ENCODE assay signal across 23 cellular contexts in the genomic region with DNA sequence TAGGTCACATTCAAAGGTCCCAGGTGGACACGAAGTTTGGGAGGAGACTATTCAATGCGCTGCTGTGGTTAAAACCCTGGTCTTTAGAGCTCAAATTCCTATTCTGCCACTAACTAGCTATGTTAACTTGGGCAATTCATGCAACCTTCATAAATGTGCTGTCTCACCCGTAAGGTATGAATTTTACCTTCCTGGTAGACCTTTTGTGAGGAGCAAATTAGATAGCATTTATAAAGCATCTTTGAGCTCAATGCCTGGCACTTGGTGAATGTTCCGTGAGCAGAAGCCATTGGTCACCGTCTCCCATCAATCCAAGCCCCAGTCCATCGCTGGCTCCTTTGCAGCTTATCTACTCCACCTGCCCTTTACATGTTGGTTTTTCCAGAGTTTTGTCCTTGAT. TPM values are rescaled to one million over a fixed set of nuclear protein-coding genes. Genes with fewer than 3 reads are reported as not detected.
A peak's percentile ranks its signal among the peaks of the same experiment; 100 is the strongest.
DNase-seq lines count a peak whose midpoint lies in the region; ATAC-seq and TF ChIP-seq lines count a peak whose summit lies in the region.
"Had no signal": no experiment of that assay in that cellular context is flagged by ENCODE, and none has a peak within 500 bp of the region (broad histone marks: within the 10 kb centered on the region; RNA-seq: fewer than 3 reads in every experiment).

No MANE protein-coding gene starts in this region.

- H3K36me3 Mint-ChIP-seq in neural progenitor cell (peaks cover 5% of the 10 kb centered on the region), nephron progenitor cell (ENCODE audit: low read depth) (no peaks in the 10 kb centered on the region)
- H3K36me3 Mint-ChIP-seq in activated CD4-positive, alpha-beta T cell treated with anti-CD3 and anti-CD28 coated beads, Interleukin-2, amount 10 ng/mL, durations not matched to agents 24 days and 14 days (ENCODE audit: low read depth) = no peaks in the 10 kb centered on the region
- H3K36me3 Mint-ChIP-seq: CD14-positive monocyte; CD4-positive, alpha-beta memory T cell; CD4-positive, CD25-positive, alpha-beta regulatory T cell had no signal

- DNase-seq in epithelial cell of prostate (ENCODE audit: low read depth, low spot score) (no peak), neural progenitor cell (ENCODE audit: low spot score) (no peak), left lobe of liver (ENCODE audit: low spot score) (no peak), nephron progenitor cell (no peak)
- DNase-seq in activated CD4-positive, alpha-beta T cell treated with anti-CD3 and anti-CD28 coated beads, Interleukin-2, amount 10 ng/mL, durations not matched to agents 24 days and 14 days = no peak
- DNase-seq: 8988T; ACHN; BE2C; C1 segment of cervical spinal cord; CD4-positive, alpha-beta memory T cell; CD4-positive, CD25-positive, alpha-beta regulatory T cell; CD8-positive, alpha-beta memory T cell; COR-L47; DMS 273 treated with DMSO at 0.1 percent for 48 hours; DMS153; DMS53; DMS79; DND-41; EL; GDM1 had no signal

- H3K9ac ChIP-seq in neural progenitor cell = no peak overlapping the region
- H3K9ac ChIP-seq: BLaER1 had no signal

- H4K20me1 ChIP-seq in neural progenitor cell (ENCODE audit: low read depth) = no peaks in the 10 kb centered on the region
- H4K20me1 ChIP-seq: BLaER1 had no signal

- TF ChIP-seq CTCF in neural progenitor cell (IDR thresholded peaks at IDR 0.05) = no peak
- no peak for TF ChIP-seq CTCF in nephron progenitor cell (IDR thresholded peaks at IDR 0.05)

- no peaks in the 10 kb centered on the region for H3K9me3 ChIP-seq in neural progenitor cell (ENCODE audit: low read depth)
- H3K9me3 ChIP-seq: BE2C had no signal

- ATAC-seq in left lobe of liver = no peak
- ATAC-seq: GM12878 had no signal

- H3F3A ChIP-seq in neural progenitor cell (ENCODE audit: low read depth) = peaks cover 9% of the 10 kb centered on the region

- H3K36me3 ChIP-seq in neural progenitor cell = no peaks in the 10 kb centered on the region
- H3K36me3 ChIP-seq: BE2C, BLaER1 had no signal

- peaks cover 26% of the 10 kb centered on the region for H3K4me1 Mint-ChIP-seq in neural progenitor cell
- H3K4me1 Mint-ChIP-seq in activated CD4-positive, alpha-beta T cell treated with anti-CD3 and anti-CD28 coated beads, Interleukin-2, amount 10 ng/mL, durations not matched to agents 24 days and 14 days = peaks cover 2% of the 10 kb centered on the region
- H3K4me1 Mint-ChIP-seq in nephron progenitor cell = peaks cover 20% of the 10 kb centered on the region
- H3K4me1 Mint-ChIP-seq: CD4-positive, CD25-positive, alpha-beta regulatory T cell; CD8-positive, alpha-beta memory T cell had no signal

- H3K9me3 Mint-ChIP-seq in neural progenitor cell = peaks cover 14% of the 10 kb centered on the region
- no peaks in the 10 kb centered on the region for H3K9me3 Mint-ChIP-seq in activated CD4-positive, alpha-beta T cell treated with anti-CD3 and anti-CD28 coated beads, Interleukin-2, amount 10 ng/mL, durations not matched to agents 24 days and 14 days
- H3K9me3 Mint-ChIP-seq in nephron progenitor cell = peaks cover 16% of the 10 kb centered on the region
- H3K9me3 Mint-ChIP-seq: CD8-positive, alpha-beta memory T cell had no signal

- peak overlapping the region; percentile 5 for H3K27ac Mint-ChIP-seq in neural progenitor cell
- no peak overlapping the region for H3K27ac Mint-ChIP-seq in activated CD4-positive, alpha-beta T cell treated with anti-CD3 and anti-CD28 coated beads, Interleukin-2, amount 10 ng/mL, durations not matched to agents 24 days and 14 days
- no peak overlapping the region for H3K27ac Mint-ChIP-seq in nephron progenitor cell
- H3K27ac Mint-ChIP-seq: CD4-positive, alpha-beta memory T cell; CD4-positive, CD25-positive, alpha-beta regulatory T cell; CD8-positive, alpha-beta memory T cell had no signal

- intact Hi-C loops in activated CD4-positive, alpha-beta T cell treated with anti-CD3 and anti-CD28 coated beads, Interleukin-2, amount 10 ng/mL, durations not matched to agents 24 days and 14 days (cut with micrococcal nuclease) = no loop called here

- H3K4me1 ChIP-seq in neural progenitor cell = peaks cover 12% of the 10 kb centered on the region
- H3K4me1 ChIP-seq: BE2C had no signal

- peaks cover 6% of the 10 kb centered on the region for H3K27me3 Mint-ChIP-seq in neural progenitor cell (ENCODE audit: insufficient read depth, low read depth)
- H3K27me3 Mint-ChIP-seq in activated CD4-positive, alpha-beta T cell treated with anti-CD3 and anti-CD28 coated beads, Interleukin-2, amount 10 ng/mL, durations not matched to agents 24 days and 14 days = peaks cover 20% of the 10 kb centered on the region
- H3K27me3 Mint-ChIP-seq in nephron progenitor cell (ENCODE audit: low read depth, poor library complexity) = peaks cover 12% of the 10 kb centered on the region

- no peak overlapping the region for H3K4me2 ChIP-seq in neural progenitor cell
- H3K4me2 ChIP-seq: BLaER1 had no signal

- H3K27ac ChIP-seq in epithelial cell of prostate (peak overlapping the region; percentile 50), neural progenitor cell (no peak overlapping the region)
- H3K27ac ChIP-seq: BLaER1 had no signal

- H3K4me3 ChIP-seq in neural progenitor cell = no peak overlapping the region
- H3K4me3 ChIP-seq: BLaER1, GM12878 had no signal

- H2AFZ ChIP-seq in neural progenitor cell (replicated peaks) = no peak overlapping the region

- H3K4me3 Mint-ChIP-seq in neural progenitor cell (no peak overlapping the region), nephron progenitor cell (no peak overlapping the region)
- no peak overlapping the region for H3K4me3 Mint-ChIP-seq in activated CD4-positive, alpha-beta T cell treated with anti-CD3 and anti-CD28 coated beads, Interleukin-2, amount 10 ng/mL, durations not matched to agents 24 days and 14 days
- H3K4me3 Mint-ChIP-seq: CD14-positive monocyte; CD4-positive, alpha-beta memory T cell; CD4-positive, CD25-positive, alpha-beta regulatory T cell; CD8-positive, alpha-beta memory T cell had no signal

- peaks cover 8% of the 10 kb centered on the region for H3K79me2 ChIP-seq in neural progenitor cell (ENCODE audit: low read depth)

- H3K27me3 ChIP-seq in neural progenitor cell = no peaks in the 10 kb centered on the region
- H3K27me3 ChIP-seq: BE2C, BLaER1 had no signal

RNA-seq across cellular contexts. Expression of a gene that starts 16.6 kb away (rescaled TPM):
- total RNA-seq in neural progenitor cell (ENCODE audit: low replicate concordance) (3.0 and 4.1 TPM in 2 replicates), left lobe of liver (1.1 TPM)
- 0.14 and 0.16 TPM in 2 replicates for total RNA-seq in activated CD4-positive, alpha-beta T cell treated with anti-CD3 and anti-CD28 coated beads, Interleukin-2, amount 10 ng/mL, durations not matched to agents 24 days and 14 days
- total RNA-seq: CD4-positive, alpha-beta memory T cell; CD4-positive, CD25-positive, alpha-beta regulatory T cell had no signal

RNA-seq across cellular contexts. Expression of a gene that starts 18.7 kb away (rescaled TPM):
- total RNA-seq in neural progenitor cell (ENCODE audit: low replicate concordance) = 52.7 and 86.0 TPM in 2 replicates
- total RNA-seq in left lobe of liver = 34.7 TPM
- 19.6 and 20.7 TPM in 2 replicates for total RNA-seq in activated CD4-positive, alpha-beta T cell treated with anti-CD3 and anti-CD28 coated beads, Interleukin-2, amount 10 ng/mL, durations not matched to agents 24 days and 14 days
